ENCODE assay signal across 9 cellular contexts in genomic region chr12:12398026-12398859, GRCh38. TPM values are rescaled to one million over a fixed set of nuclear protein-coding genes. Genes with fewer than 3 reads are reported as not detected.
DNase-seq lines count a peak whose midpoint lies in the region; ATAC-seq, FAIRE-seq and TF ChIP-seq lines count a peak whose summit lies in the region.
"Had no signal": no experiment of that assay in that cellular context is flagged by ENCODE, and none has a peak within 500 bp of the region (broad histone marks: within the 10 kb centered on the region; RNA-seq: fewer than 3 reads in every experiment).

No MANE protein-coding gene starts in this region.

- H3K4me1 Mint-ChIP-seq in CD8-positive, alpha-beta memory T cell: peaks cover 30 to 65% (median 60%) of the 10 kb centered on the region in 3 donors

- POLR2A ChIA-PET in CD8-positive, alpha-beta memory T cell (lab: Charles Lee): no interaction called here

- H3K9me3 Mint-ChIP-seq in CD8-positive, alpha-beta memory T cell: no peaks in the 10 kb centered on the region

- H3K4me1 ChIP-seq in CD8-positive, alpha-beta memory T cell (ENCODE audit: insufficient read depth, low read length): no peaks in the 10 kb centered on the region
- H3K4me1 ChIP-seq in pancreas: peaks cover 30 to 58% (median 45%) of the 10 kb centered on the region in 3 donors

- no peak for FAIRE-seq in pancreas (lab: Jason Lieb, UNC)

- H3K4me3 ChIP-seq in CD8-positive, alpha-beta memory T cell (ENCODE audit: low read length): no peak overlapping the region
- H3K4me3 ChIP-seq in epithelial cell of esophagus (ENCODE audit: low read length) (no peak overlapping the region), pancreas (no peak overlapping the region)

- 34% methylated on average over 7 of the region's 7 CpGs for WGBS in pancreas, 2 donors

- ATAC-seq in pancreas: peak; percentile 71 to 87 (median 74)
- ATAC-seq in GM21367 (IDR thresholded peaks at IDR 0.05; ENCODE audit: unreplicated experiment): no peak
- no peak for ATAC-seq in HG02973 (IDR thresholded peaks at IDR 0.05; ENCODE audit: unreplicated experiment)
- no peak for ATAC-seq in HG03442 (IDR thresholded peaks at IDR 0.05; ENCODE audit: unreplicated experiment)

- no peaks in the 10 kb centered on the region for H3K9me3 ChIP-seq in CD8-positive, alpha-beta memory T cell (ENCODE audit: low read length)
- no peaks in the 10 kb centered on the region for H3K9me3 ChIP-seq in pancreas

- DNase-seq in CD8-positive, alpha-beta memory T cell: no peak
- DNase-seq in NCI-H69 (lab: John Stamatoyannopoulos, UW): peak; percentile 90
- peak; percentile 98 for DNase-seq in epithelial cell of esophagus (ENCODE audit: low read depth)
- DNase-seq in pancreas: peak in 4 of 6 donors; percentile 49 to 68 (median 58)
- DNase-seq in NCI-H774 (lab: John Stamatoyannopoulos, UW): no peak

- no peak overlapping the region for H3K27ac ChIP-seq in CD8-positive, alpha-beta memory T cell (ENCODE audit: low read depth, low read length)
- peak overlapping the region; percentile 36 to 81 (median 62) for H3K27ac ChIP-seq in pancreas

- TF ChIP-seq CTCF in epithelial cell of esophagus (IDR thresholded peaks at IDR 0.05; ENCODE audit: insufficient read depth, low read depth, low read length, missing control alignments): no peak
- no peak for TF ChIP-seq CTCF in pancreas (IDR thresholded peaks at IDR 0.05)

- H3K27me3 ChIP-seq in CD8-positive, alpha-beta memory T cell (ENCODE audit: insufficient read depth, low read length, poor library complexity, severe bottlenecking): no peaks in the 10 kb centered on the region
- no peaks in the 10 kb centered on the region for H3K27me3 ChIP-seq in pancreas

- intact Hi-C loops in pancreas (cut with DNase I): no loop called here

- no peaks in the 10 kb centered on the region for H3K36me3 ChIP-seq in CD8-positive, alpha-beta memory T cell (ENCODE audit: insufficient read depth, low read length)
- H3K36me3 ChIP-seq in pancreas: no peaks in the 10 kb centered on the region

- peaks cover 5 to 23% (median 15%) of the 10 kb centered on the region in 3 donors for H3K36me3 Mint-ChIP-seq in CD8-positive, alpha-beta memory T cell

- CTCF ChIA-PET in CD8-positive, alpha-beta memory T cell (lab: Charles Lee): interaction anchor here (1.2 kb wide), 1 partner anchor 71 kb away, joined by 3 read pairs; no protein-coding TSS in a partner anchor

- no peak overlapping the region for H3K4me3 Mint-ChIP-seq in CD8-positive, alpha-beta memory T cell
- H3K4me3 Mint-ChIP-seq: stimulated activated naive CD8-positive, alpha-beta T cell treated with anti-CD3 and anti-CD28 coated beads, Interleukin-15, Interleukin-2, amounts not matched to agents 100 ng/mL and 50 ng/mL, for 24 hours had no signal

- no peaks in the 10 kb centered on the region for H3K27me3 Mint-ChIP-seq in CD8-positive, alpha-beta memory T cell
- H3K27me3 Mint-ChIP-seq: stimulated activated naive CD8-positive, alpha-beta T cell treated with anti-CD3 and anti-CD28 coated beads, Interleukin-15, Interleukin-2, amounts not matched to agents 100 ng/mL and 50 ng/mL, for 24 hours had no signal

- peak overlapping the region in 5 of 8 donors; percentile 6 to 82 (median 66) for H3K27ac Mint-ChIP-seq in CD8-positive, alpha-beta memory T cell

RNA-seq across cellular contexts. Expression of gene BORCS5, which starts 41.4 kb away (rescaled TPM):
- total RNA-seq in CD8-positive, alpha-beta memory T cell: 10 to 100 TPM; 36.4 to 39.7 TPM
- polyA plus RNA-seq in CD8-positive, alpha-beta memory T cell: 22.0 TPM
- 10 to 100 TPM in 2 of 6 donors, 1 to 10 TPM in 4; 7.4 to 10.9 (median 9.1) TPM for total RNA-seq in pancreas
- polyA plus RNA-seq in pancreas: 1 to 10 TPM; 3.7 to 5.6 TPM

RNA-seq across cellular contexts. Expression of gene MANSC1, which starts 48.2 kb away (rescaled TPM):
- under 1 TPM; 0.31 to 0.42 TPM for total RNA-seq in CD8-positive, alpha-beta memory T cell
- polyA plus RNA-seq in CD8-positive, alpha-beta memory T cell: 0.49 TPM
- 10 to 100 TPM; 15.7 to 21.6 (median 18.0) TPM for total RNA-seq in pancreas
- 10 to 100 TPM in 1 of 2 donors, 1 to 10 TPM in 1; 7.0 to 13.7 TPM for polyA plus RNA-seq in pancreas

Comparison
In these comparisons a context has a peak if more than half of its experiments do, and no peak if none do; other contexts are left out.
1. DNase-seq: peak in NCI-H69 (single experiment), epithelial cell of esophagus (single experiment) and pancreas (4 of 6); none in CD8-positive, alpha-beta memory T cell (0 of 5) and NCI-H774 (single experiment).
2. ATAC-seq: peak in pancreas (4 of 4); none in GM21367 (single experiment), HG02973 (single experiment) and HG03442 (single experiment).
3. RNA of gene MANSC1, which starts 48.2 kb away (total RNA-seq): 15.7 to 21.6 TPM in pancreas; 0.31 to 0.42 TPM in CD8-positive, alpha-beta memory T cell; every median in the first group is over 10 times any median in the second.